In the genomic region with DNA sequence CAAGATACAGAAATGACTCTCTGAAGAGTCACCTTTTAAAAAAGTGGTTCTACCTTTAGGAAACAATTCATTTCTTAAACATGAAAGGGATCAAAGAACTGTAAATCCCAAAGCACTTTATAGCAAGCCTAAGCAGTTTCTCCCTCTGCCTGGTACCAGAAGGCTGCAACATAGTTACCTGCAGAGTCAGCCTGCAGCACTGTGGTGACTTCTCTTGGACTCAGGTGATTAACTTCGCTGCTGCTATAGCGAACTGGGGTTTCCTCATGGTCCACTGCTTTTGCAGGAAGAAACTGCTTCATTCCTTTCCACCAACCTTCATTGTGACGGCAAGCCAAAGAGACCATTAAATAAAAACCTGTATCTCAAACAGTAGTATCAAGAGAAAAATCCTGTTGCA, we compare ENCODE assay signal across 19 cellular contexts. TPM values are rescaled to one million over a fixed set of nuclear protein-coding genes. Genes with fewer than 3 reads are reported as not detected.
DNase-seq lines count a peak whose midpoint lies in the region; ATAC-seq and TF ChIP-seq lines count a peak whose summit lies in the region.
"Had no signal": no experiment of that assay in that cellular context is flagged by ENCODE, and none has a peak within 500 bp of the region (broad histone marks: within the 10 kb centered on the region; RNA-seq: fewer than 3 reads in every experiment).

No MANE protein-coding gene starts in this region.

- in situ Hi-C loops in mammary epithelial cell (cut with MboI; ENCODE audit: low sequenced_read_pairs in 2 of 2), result loop anchor here in 1 of 2 donors (25.0 kb wide), 1 partner anchor 763 kb away; a partner anchor contains a TSS

- BruUV-seq in MCF 10A (replicated peaks; lab: Mats Ljungman, UMichigan) (no TSS peak), mammary epithelial cell (replicated peaks; lab: Mats Ljungman, UMichigan) (no TSS peak)

- DNase-seq in MCF 10A (ENCODE audit: unreplicated experiment) (no peak), breast epithelium (ENCODE audit: low spot score in 2 of 2) (no peak), mammary epithelial cell (no peak), kidney epithelial cell (ENCODE audit: low read depth) (peak; percentile 69), amygdala (lab: John Stamatoyannopoulos, UW) (no peak), NCI-H1694 (lab: John Stamatoyannopoulos, UW) (no peak)
- DNase-seq in CD8-positive, alpha-beta memory T cell, result no peak
- DNase-seq in CD8-positive, alpha-beta T cell, result no peak
- DNase-seq: 8988T, AML-193, C1 segment of cervical spinal cord, EL, GF-D8, IMR-90, NCI-H1694 treated with DMSO at 0.1 percent for 48 hours, NCI-H2081 treated with DMSO at 0.1 percent for 48 hours, NCI-H446 had no signal

- H3K4me3 Mint-ChIP-seq in MCF 10A (ENCODE audit: unreplicated experiment), result no peak overlapping the region
- H3K4me3 Mint-ChIP-seq in CD8-positive, alpha-beta memory T cell, result no peak overlapping the region
- no peak overlapping the region for H3K4me3 Mint-ChIP-seq in CD8-positive, alpha-beta T cell

- peak overlapping the region; percentile 62 for H3K27ac Mint-ChIP-seq in MCF 10A (ENCODE audit: low read depth, unreplicated experiment)
- H3K27ac Mint-ChIP-seq in CD8-positive, alpha-beta memory T cell, result no peak overlapping the region
- H3K27ac Mint-ChIP-seq in CD8-positive, alpha-beta T cell, result no peak overlapping the region

- no peak for ATAC-seq in CD8-positive, alpha-beta T cell
- ATAC-seq: Panc1 had no signal

- no peaks in the 10 kb centered on the region for H3K27me3 Mint-ChIP-seq in MCF 10A (ENCODE audit: insufficient read depth, unreplicated experiment)
- H3K27me3 Mint-ChIP-seq in CD8-positive, alpha-beta memory T cell, result peaks cover 0 to 2% of the 10 kb centered on the region in 2 donors
- no peaks in the 10 kb centered on the region for H3K27me3 Mint-ChIP-seq in CD8-positive, alpha-beta T cell (ENCODE audit: low read depth)

- H2AFZ ChIP-seq in mammary epithelial cell (ENCODE audit: low read depth, low read length), result no peak overlapping the region

- H3K79me2 ChIP-seq in mammary epithelial cell (ENCODE audit: insufficient read depth, low read length), result peaks cover 3% of the 10 kb centered on the region

- H3K9ac ChIP-seq in mammary epithelial cell (ENCODE audit: insufficient read depth, low read length), result no peak overlapping the region
- H3K9ac ChIP-seq: KMS-11 had no signal

- H3K27ac ChIP-seq in breast epithelium, result no peak overlapping the region
- peak overlapping the region; percentile 40 for H3K27ac ChIP-seq in mammary epithelial cell (ENCODE audit: insufficient read depth, low read depth, low read length)
- no peak overlapping the region for H3K27ac ChIP-seq in CD8-positive, alpha-beta memory T cell (ENCODE audit: low read depth, low read length)
- H3K27ac ChIP-seq in CD8-positive, alpha-beta T cell (ENCODE audit: low read depth, low read length), result no peak overlapping the region
- H3K27ac ChIP-seq: KMS-11 had no signal

- 100% methylated on average over 3 of the region's 3 CpGs for WGBS in mammary epithelial cell (ENCODE audit: low coverage, missing lambda C conversion rate)

- H3K36me3 ChIP-seq in breast epithelium, result no peaks in the 10 kb centered on the region
- H3K36me3 ChIP-seq in mammary epithelial cell (ENCODE audit: insufficient read depth, low read length), result peaks cover 46% of the 10 kb centered on the region
- H3K36me3 ChIP-seq in kidney epithelial cell (ENCODE audit: control insufficient read depth, insufficient read depth, low read length), result peaks cover 6% of the 10 kb centered on the region
- no peaks in the 10 kb centered on the region for H3K36me3 ChIP-seq in CD8-positive, alpha-beta memory T cell (ENCODE audit: insufficient read depth, low read length)
- no peaks in the 10 kb centered on the region for H3K36me3 ChIP-seq in CD8-positive, alpha-beta T cell (ENCODE audit: insufficient read depth, low read length)

- H3K9me3 Mint-ChIP-seq in MCF 10A (ENCODE audit: unreplicated experiment), result peaks cover 6% of the 10 kb centered on the region
- H3K9me3 Mint-ChIP-seq in CD8-positive, alpha-beta memory T cell, result no peaks in the 10 kb centered on the region
- H3K9me3 Mint-ChIP-seq in CD8-positive, alpha-beta T cell, result no peaks in the 10 kb centered on the region

- no peaks in the 10 kb centered on the region for H4K20me1 ChIP-seq in mammary epithelial cell (ENCODE audit: insufficient read depth, low read length)

- TF ChIP-seq POLR2A in breast epithelium (IDR thresholded peaks at IDR 0.05), result no peak

- no peak overlapping the region for H3K4me3 ChIP-seq in breast epithelium
- no peak overlapping the region for H3K4me3 ChIP-seq in mammary epithelial cell (replicated peaks in 1 of 3; ENCODE audit: insufficient read depth in 1 of 3, low read depth in 2 of 3, low read length in 3 of 3)
- H3K4me3 ChIP-seq in kidney epithelial cell (ENCODE audit: low read depth, low read length), result no peak overlapping the region
- no peak overlapping the region for H3K4me3 ChIP-seq in CD8-positive, alpha-beta memory T cell (ENCODE audit: low read length)
- no peak overlapping the region for H3K4me3 ChIP-seq in CD8-positive, alpha-beta T cell (ENCODE audit: low read depth, low read length)

- peaks cover 5% of the 10 kb centered on the region for H3K4me1 Mint-ChIP-seq in MCF 10A (ENCODE audit: insufficient read depth, unreplicated experiment)
- peaks cover 0 to 6% (median 0%) of the 10 kb centered on the region in 3 donors for H3K4me1 Mint-ChIP-seq in CD8-positive, alpha-beta memory T cell
- H3K4me1 Mint-ChIP-seq in CD8-positive, alpha-beta T cell (ENCODE audit: low read depth), result no peaks in the 10 kb centered on the region

- POLR2A ChIA-PET in MCF 10A (lab: Yijun Ruan, JAX), result no interaction called here
- POLR2A ChIA-PET in CD8-positive, alpha-beta memory T cell (lab: Charles Lee), result no interaction called here
- POLR2A ChIA-PET in CD8-positive, alpha-beta T cell (lab: Charles Lee), result no interaction called here

- TF ChIP-seq CTCF in MCF 10A (IDR thresholded peaks at IDR 0.05; ENCODE audit: unreplicated experiment), result no peak
- TF ChIP-seq CTCF in breast epithelium (IDR thresholded peaks at IDR 0.05), result no peak
- TF ChIP-seq CTCF in mammary epithelial cell (conservative IDR thresholded peaks at IDR 0.05 in 1 of 2, IDR thresholded peaks at IDR 0.05 in 1 of 2; ENCODE audit: extremely low read depth in 1 of 2, insufficient read depth in 1 of 2, low read depth in 1 of 2, low read length in 2 of 2), result no peak
- no peak for TF ChIP-seq CTCF in kidney epithelial cell (IDR thresholded peaks at IDR 0.05; ENCODE audit: insufficient read depth, low read length, poor library complexity, severe bottlenecking)
- TF ChIP-seq CTCF in CD8-positive, alpha-beta T cell (IDR thresholded peaks at IDR 0.05), result no peak

- peaks cover 60% of the 10 kb centered on the region for H3K36me3 Mint-ChIP-seq in MCF 10A (ENCODE audit: insufficient read depth, unreplicated experiment)
- no peaks in the 10 kb centered on the region for H3K36me3 Mint-ChIP-seq in CD8-positive, alpha-beta memory T cell
- H3K36me3 Mint-ChIP-seq in CD8-positive, alpha-beta T cell, result peaks cover under 1% of the 10 kb centered on the region

- H3K27me3 ChIP-seq in breast epithelium, result no peaks in the 10 kb centered on the region
- H3K27me3 ChIP-seq in mammary epithelial cell (ENCODE audit: insufficient read depth, low read length), result no peaks in the 10 kb centered on the region
- no peaks in the 10 kb centered on the region for H3K27me3 ChIP-seq in kidney epithelial cell (ENCODE audit: control insufficient read depth, insufficient read depth, low read length)
- no peaks in the 10 kb centered on the region for H3K27me3 ChIP-seq in CD8-positive, alpha-beta memory T cell (ENCODE audit: insufficient read depth, low read length, poor library complexity, severe bottlenecking)
- no peaks in the 10 kb centered on the region for H3K27me3 ChIP-seq in CD8-positive, alpha-beta T cell (ENCODE audit: insufficient read depth, low read length)

- no peaks in the 10 kb centered on the region for H3K4me1 ChIP-seq in breast epithelium
- peaks cover 30% of the 10 kb centered on the region for H3K4me1 ChIP-seq in mammary epithelial cell (ENCODE audit: insufficient read depth, low read length)
- no peaks in the 10 kb centered on the region for H3K4me1 ChIP-seq in CD8-positive, alpha-beta memory T cell (ENCODE audit: insufficient read depth, low read length)
- no peaks in the 10 kb centered on the region for H3K4me1 ChIP-seq in CD8-positive, alpha-beta T cell (ENCODE audit: insufficient read depth, low read length)

- H3K4me2 ChIP-seq in mammary epithelial cell (ENCODE audit: insufficient read depth, low read depth, low read length), result no peak overlapping the region
- H3K4me2 ChIP-seq: KMS-11 had no signal

- dilution Hi-C loops in mammary epithelial cell (cut with HindIII; ENCODE audit: low sequenced_read_pairs), result no loop called here

- H3K9me3 ChIP-seq in breast epithelium (no peaks in the 10 kb centered on the region), mammary epithelial cell (replicated peaks; ENCODE audit: insufficient read depth, low read length) (no peaks in the 10 kb centered on the region)
- H3K9me3 ChIP-seq in CD8-positive, alpha-beta memory T cell (ENCODE audit: low read length), result no peaks in the 10 kb centered on the region
- no peaks in the 10 kb centered on the region for H3K9me3 ChIP-seq in CD8-positive, alpha-beta T cell (ENCODE audit: low read length)

- intact Hi-C loops in MCF 10A (cut with micrococcal nuclease), result no loop called here
- intact Hi-C loops in breast epithelium (cut with DNase I; ENCODE audit: low total_unique reads), result loop anchor here (5.0 to 10.0 kb wide), 2 partner anchors 46 to 198 kb away; no protein-coding TSS in a partner anchor
- intact Hi-C loops in mammary epithelial cell (cut with micrococcal nuclease), result loop anchor here (5.0 kb wide), 1 partner anchor 763 kb away; a partner anchor contains a TSS
- intact Hi-C loops in CD8-positive, alpha-beta T cell (cut with DNase I, micrococcal nuclease), result no loop called here

- CTCF ChIA-PET in MCF 10A (lab: Yijun Ruan, JAX) (interaction anchor here (0.9 to 1.1 kb wide), 2 partner anchors 194 to 196 kb away, joined by 3 to 5 read pairs; no protein-coding TSS in a partner anchor), mammary epithelial cell (lab: Charles Lee; ENCODE audit: low non-redundant PET) (no interaction called here)
- CTCF ChIA-PET in CD8-positive, alpha-beta memory T cell (lab: Charles Lee), result no interaction called here
- CTCF ChIA-PET in CD8-positive, alpha-beta T cell (lab: Charles Lee), result no interaction called here

RNA-seq across cellular contexts. Expression of a gene that starts 37.3 kb away (rescaled TPM):
- 1.2 and 1.5 TPM in 2 replicates for total RNA-seq in MCF 10A (2022)
- total RNA-seq in breast epithelium, result 10 to 100 TPM; 16.1 to 52.6 (median 22.1) TPM
- 1 to 10 TPM; 5.8 to 7.0 TPM for total RNA-seq in mammary epithelial cell
- 3.6 TPM for polyA plus RNA-seq in mammary epithelial cell
- not detected for polyA minus RNA-seq in mammary epithelial cell
- total RNA-seq in kidney epithelial cell, result 1.2 and 2.1 TPM in 2 replicates
- under 1 TPM; 0.20 to 0.31 TPM for total RNA-seq in CD8-positive, alpha-beta memory T cell
- not detected for polyA plus RNA-seq in CD8-positive, alpha-beta memory T cell
- not detected for total RNA-seq in CD8-positive, alpha-beta T cell

Comparison
In these comparisons a context has a peak if more than half of its experiments do, and no peak if none do; other contexts are left out.
1. intact Hi-C loops: an anchor here in breast epithelium (5.0 to 10.0 kb wide) and mammary epithelial cell (5.0 kb wide); none called in MCF 10A and CD8-positive, alpha-beta T cell.